In the genomic region with DNA sequence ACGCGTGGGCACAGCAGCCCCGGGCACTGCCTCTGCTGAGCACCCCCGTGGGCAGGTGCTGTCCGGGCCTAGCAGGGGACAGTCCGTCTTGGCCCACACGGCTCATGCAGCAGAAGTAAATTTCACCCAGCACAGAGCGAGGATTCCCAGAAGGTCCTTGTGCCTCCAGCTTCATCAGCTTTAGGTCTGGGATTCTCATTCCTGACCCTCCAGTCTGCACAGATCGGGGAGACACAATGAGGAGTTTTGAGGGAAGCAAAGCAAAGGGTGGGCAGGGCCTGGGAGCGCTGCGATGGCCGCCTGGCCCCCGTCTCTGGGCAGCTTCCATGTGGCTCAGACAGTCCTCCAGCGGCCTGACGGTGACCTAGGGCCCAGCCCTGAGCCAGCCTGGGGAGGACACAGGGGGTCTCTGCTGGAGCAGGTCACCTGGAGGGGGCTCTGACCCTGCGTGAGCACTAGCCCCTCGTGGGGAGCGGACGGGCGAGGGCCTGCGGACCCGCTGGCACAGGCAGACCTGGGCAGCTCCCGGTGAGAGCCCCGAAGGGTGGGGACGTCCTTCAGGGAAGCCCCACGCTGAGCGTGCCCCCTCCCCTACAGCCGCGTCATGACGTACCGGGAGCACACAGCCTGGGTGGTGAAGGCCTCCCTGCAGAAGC, we compare ENCODE assay signal across 22 cellular contexts. TPM values are rescaled to one million over a fixed set of nuclear protein-coding genes. Genes with fewer than 3 reads are reported as not detected.
DNase-seq lines count a peak whose midpoint lies in the region; ATAC-seq, FAIRE-seq and TF ChIP-seq lines count a peak whose summit lies in the region.
"Had no signal": no experiment of that assay in that cellular context is flagged by ENCODE, and none has a peak within 500 bp of the region (broad histone marks: within the 10 kb centered on the region; RNA-seq: fewer than 3 reads in every experiment).

No MANE protein-coding gene starts in this region.

- H3K4me3 Mint-ChIP-seq in brain, result no peak overlapping the region
- no peak overlapping the region for H3K4me3 Mint-ChIP-seq in stimulated activated naive B cell treated with anti-CD40 and anti-IgM and Interleukin-4, amounts not matched to agents 10 μg/mL and 1 μg/mL and 100 μg/mL, for 72 hours
- H3K4me3 Mint-ChIP-seq: neural progenitor cell, WTC11 had no signal

- H2AFZ ChIP-seq in HepG2 (ENCODE audit: low read length), result no peak overlapping the region
- H2AFZ ChIP-seq: neural progenitor cell had no signal

- H3K27ac Mint-ChIP-seq in brain, result peak overlapping the region in 4 of 5 experiments; percentile 41 to 89 (median 80)
- H3K27ac Mint-ChIP-seq in stimulated activated naive B cell treated with anti-CD40 and anti-IgM and Interleukin-4, amounts not matched to agents 10 μg/mL and 1 μg/mL and 100 μg/mL, for 72 hours, result no peak overlapping the region
- H3K27ac Mint-ChIP-seq: WTC11 had no signal

- in situ Hi-C loops in HepG2 (cut with HindIII; ENCODE audit: extremely low pct_ligation_motif_present, low pct_unique_long_range_greater_than_20kb), result no loop called here

- H3K27me3 ChIP-seq in GM06990 (replicated peaks; ENCODE audit: control insufficient read depth, insufficient read depth, low read length) (no peaks in the 10 kb centered on the region), HepG2 (ENCODE audit: control insufficient read depth in 1 of 2, insufficient read depth in 2 of 2, low read length in 2 of 2) (no peaks in the 10 kb centered on the region), psoas muscle (ENCODE audit: insufficient read depth in 3 of 3, low read length in 2 of 3) (no peaks in the 10 kb centered on the region)
- H3K27me3 ChIP-seq: cardiac muscle cell, dorsolateral prefrontal cortex, foreskin keratinocyte, neural progenitor cell, SJCRH30 had no signal

- no peaks in the 10 kb centered on the region for H3K27me3 Mint-ChIP-seq in brain
- H3K27me3 Mint-ChIP-seq in stimulated activated naive B cell treated with anti-CD40 and anti-IgM and Interleukin-4, amounts not matched to agents 10 μg/mL and 1 μg/mL and 100 μg/mL, for 72 hours, result no peaks in the 10 kb centered on the region

- no peaks in the 10 kb centered on the region for H3K79me2 ChIP-seq in HepG2 (ENCODE audit: insufficient read depth, low read length)

- ATAC-seq in HepG2, result no peak
- ATAC-seq in psoas muscle, result no peak
- ATAC-seq in stimulated activated naive B cell treated with anti-CD40 and anti-IgM and Interleukin-4, amounts not matched to agents 10 μg/mL and 1 μg/mL and 100 μg/mL, for 72 hours (replicated peaks), result no peak
- ATAC-seq: foreskin keratinocyte, WTC11 had no signal

- no peaks in the 10 kb centered on the region for H4K20me1 ChIP-seq in HepG2 (ENCODE audit: insufficient read depth, low read length)

- intact Hi-C loops in HepG2 (cut with micrococcal nuclease; ENCODE audit: unreplicated experiment), result no loop called here
- intact Hi-C loops in psoas muscle (cut with DNase I), result no loop called here

- no peak overlapping the region for H3K4me2 ChIP-seq in HepG2 (ENCODE audit: low read depth, low read length)
- H3K4me2 ChIP-seq: neural progenitor cell had no signal

- no peak overlapping the region for H3K9ac ChIP-seq in HepG2 (ENCODE audit: insufficient read depth, low read depth, low read length)
- H3K9ac ChIP-seq: neural progenitor cell had no signal

- no peak overlapping the region for H3K27ac ChIP-seq in HepG2 (ENCODE audit: extremely low read length, insufficient read depth, low read length)
- H3K27ac ChIP-seq in psoas muscle, result peak overlapping the region; percentile 81
- H3K27ac ChIP-seq: cardiac muscle cell, foreskin keratinocyte, neural progenitor cell had no signal

- POLR2A ChIA-PET in HepG2 (lab: Yijun Ruan, JAX), result no interaction called here

- H3K4me1 ChIP-seq in HepG2 (ENCODE audit: insufficient read depth, low read length) (no peaks in the 10 kb centered on the region), psoas muscle (peaks cover 41% of the 10 kb centered on the region)
- H3K4me1 ChIP-seq: foreskin keratinocyte had no signal

- TF ChIP-seq CTCF in GM06990 (IDR thresholded peaks at IDR 0.05; ENCODE audit: insufficient read depth, low read length, poor library complexity, severe bottlenecking) (no peak), brain (conservative IDR thresholded peaks at IDR 0.05) (no peak), HepG2 (CRISPR knock-in tag; IDR thresholded peaks at IDR 0.05) (no peak), psoas muscle (IDR thresholded peaks at IDR 0.05) (no peak)

- TF ChIP-seq RAD21 in HepG2 (CRISPR knock-in tag; IDR thresholded peaks at IDR 0.05), result no peak

- TF ChIP-seq POLR2A in HepG2 (IDR thresholded peaks at IDR 0.05; ENCODE audit: insufficient read depth in 1 of 2, low read depth in 2 of 2, low read length in 2 of 2), result no peak

- H3K9me3 ChIP-seq in HepG2 (ENCODE audit: low read length), result no peaks in the 10 kb centered on the region
- H3K9me3 ChIP-seq in psoas muscle, result no peaks in the 10 kb centered on the region
- H3K9me3 ChIP-seq: SJCRH30 had no signal

- H3K36me3 Mint-ChIP-seq in brain, result peaks cover 17% of the 10 kb centered on the region
- peaks cover 23 to 35% of the 10 kb centered on the region in 2 donors for H3K36me3 Mint-ChIP-seq in stimulated activated naive B cell treated with anti-CD40 and anti-IgM and Interleukin-4, amounts not matched to agents 10 μg/mL and 1 μg/mL and 100 μg/mL, for 72 hours
- H3K36me3 Mint-ChIP-seq: WTC11 had no signal

- H3K4me1 Mint-ChIP-seq in brain, result peaks cover 39% of the 10 kb centered on the region
- peaks cover 4 to 11% of the 10 kb centered on the region in 2 donors for H3K4me1 Mint-ChIP-seq in stimulated activated naive B cell treated with anti-CD40 and anti-IgM and Interleukin-4, amounts not matched to agents 10 μg/mL and 1 μg/mL and 100 μg/mL, for 72 hours
- H3K4me1 Mint-ChIP-seq: WTC11 had no signal

- CTCF ChIA-PET in HepG2 (lab: Yijun Ruan, JAX; ENCODE audit: low intra/inter-chr PET ratio, low total read pairs), result no interaction called here

- peaks cover 0 to 3% (median 0%) of the 10 kb centered on the region in 5 experiments for H3K9me3 Mint-ChIP-seq in brain
- no peaks in the 10 kb centered on the region for H3K9me3 Mint-ChIP-seq in stimulated activated naive B cell treated with anti-CD40 and anti-IgM and Interleukin-4, amounts not matched to agents 10 μg/mL and 1 μg/mL and 100 μg/mL, for 72 hours
- H3K9me3 Mint-ChIP-seq: neural progenitor cell, WTC11 had no signal

- TF ChIP-seq EP300 in HepG2 (IDR thresholded peaks at IDR 0.05; ENCODE audit: low read depth in 2 of 2, low read length in 2 of 2) (no peak), HepG2 (CRISPR knock-in tag; IDR thresholded peaks at IDR 0.05; ENCODE audit: borderline replicate concordance) (no peak)

- WGBS in HepG2 (ENCODE audit: low lambda C conversion rate), result 91% methylated on average over 7 of the region's 31 CpGs
- WGBS in psoas muscle, 3 donors, result 56 to 72% (median 57%) methylated on average over 31 of the region's 31 CpGs

- H3K4me3 ChIP-seq in GM06990 (replicated peaks; ENCODE audit: low read depth, low read length) (no peak overlapping the region), HepG2 (replicated peaks in 1 of 3; ENCODE audit: insufficient read depth in 1 of 3, low read depth in 2 of 3, low read length in 3 of 3) (no peak overlapping the region), psoas muscle (no peak overlapping the region)
- H3K4me3 ChIP-seq: cardiac muscle cell, dorsolateral prefrontal cortex, neural progenitor cell, SJCRH30 had no signal

- DNase-seq in GM06990 (ENCODE audit: extremely low read depth, insufficient read length) (peak; percentile 6), HepG2 (ENCODE audit: low spot score) (no peak), psoas muscle (peak in 1 of 2 donors; percentile 54), NCI-H226 (no peak), HPDE6-E6E7 (ENCODE audit: extremely low spot score) (no peak), midbrain (lab: John Stamatoyannopoulos, UW) (no peak)
- no peak for DNase-seq in stimulated activated naive B cell treated with anti-CD40 and anti-IgM and Interleukin-4, amounts not matched to agents 10 μg/mL and 1 μg/mL and 100 μg/mL, for 72 hours
- DNase-seq: activated CD4-positive, alpha-beta T cell treated with anti-CD3 and anti-CD28 coated beads, Interleukin-2, amount 50 U/mL, for 48 hours; amniotic stem cell; C1 segment of cervical spinal cord; dorsolateral prefrontal cortex; foreskin keratinocyte; kidney glomerular epithelial cell; mesendoderm; NCI-H82; OCI-M1; stimulated activated CD8-positive, alpha-beta memory T cell treated with anti-CD3 and anti-CD28 coated beads, Interleukin-4, amount 100 ng/mL, for 48 hours had no signal

- H3K36me3 ChIP-seq in GM06990 (ENCODE audit: control insufficient read depth, insufficient read depth, low read length) (peaks cover 6% of the 10 kb centered on the region), HepG2 (replicated peaks in 1 of 2; ENCODE audit: control insufficient read depth in 1 of 2, insufficient read depth in 2 of 2, low read length in 2 of 2) (peaks cover 9% of the 10 kb centered on the region in 2 experiments; a peak in 3 of 5 replicates), psoas muscle (ENCODE audit: insufficient read depth in 1 of 2, low read depth in 1 of 2) (peaks cover 0 to 26% of the 10 kb centered on the region in 2 donors)
- H3K36me3 ChIP-seq: cardiac muscle cell, neural progenitor cell, SJCRH30 had no signal

- BruUV-seq in HepG2 (replicated peaks; lab: Mats Ljungman, UMichigan), result no TSS peak

- no peak for FAIRE-seq in HepG2 (lab: Jason Lieb, UNC)

RNA-seq across cellular contexts. Expression of a gene that starts 30.7 kb away (rescaled TPM):
- polyA plus RNA-seq in brain (ENCODE audit: insufficient read depth, low read depth, low replicate concordance), result 35.2 TPM
- 24.2 and 24.6 TPM in 2 replicates for total RNA-seq in HepG2 (2016; rRNA removed; fragmentation: Illumina TruSeq; extraction: Trizol)
- total RNA-seq in HepG2 (2016; cell fraction: cytosol; rRNA removed; fragmentation: Illumina TruSeq; extraction: Trizol; ENCODE audit: low read depth), result 5.9 and 6.6 TPM in 2 replicates
- total RNA-seq in HepG2 (2016; cell fraction: insoluble cytoplasmic fraction; rRNA removed; fragmentation: Illumina TruSeq; extraction: Trizol), result 24.5 and 25.5 TPM in 2 replicates
- 14.7 and 15.5 TPM in 2 replicates for total RNA-seq in HepG2 (2016; cell fraction: membrane; rRNA removed; fragmentation: Illumina TruSeq; extraction: Trizol)
- 12.8 and 13.9 TPM in 2 replicates for total RNA-seq in HepG2 (2016; cell fraction: nucleus; rRNA removed; fragmentation: Illumina TruSeq; extraction: Trizol)
- polyA plus RNA-seq in HepG2 (2011; rRNA removed), result 11.1 and 17.7 TPM in 2 replicates
- 14.2 and 21.6 TPM in 2 replicates for polyA plus RNA-seq in HepG2 (2011; cell fraction: cytosol; rRNA removed)
- polyA plus RNA-seq in HepG2 (2011; cell fraction: nucleus; rRNA removed), result 31.7 and 32.3 TPM in 2 replicates
- 10.1 and 14.6 TPM in 2 replicates for polyA plus RNA-seq in HepG2 (2012)
- polyA plus RNA-seq in HepG2 (2016; cell fraction: cytosol; fragmentation: Illumina TruSeq; extraction: Trizol; ENCODE audit: low read depth), result 8.4 and 9.7 TPM in 2 replicates
- polyA plus RNA-seq in HepG2 (2016; cell fraction: insoluble cytoplasmic fraction; fragmentation: Illumina TruSeq; extraction: Trizol; ENCODE audit: low read depth), result 42.4 and 45.1 TPM in 2 replicates
- 14.8 and 17.6 TPM in 2 replicates for polyA plus RNA-seq in HepG2 (2016; cell fraction: membrane; fragmentation: Illumina TruSeq; extraction: Trizol; ENCODE audit: low read depth)
- polyA plus RNA-seq in HepG2 (2016; cell fraction: nucleus; fragmentation: Illumina TruSeq; extraction: Trizol; ENCODE audit: insufficient read depth, low read depth), result 34.7 and 37.8 TPM in 2 replicates
- polyA minus RNA-seq in HepG2 (2011; rRNA and poly(A)+ RNA removed; ENCODE audit: low replicate concordance), result 6.7 and 18.8 TPM in 2 replicates
- polyA minus RNA-seq in HepG2 (2011; cell fraction: cytosol; rRNA and poly(A)+ RNA removed), result 8.2 and 11.1 TPM in 2 replicates
- polyA minus RNA-seq in HepG2 (2011; cell fraction: nucleus; rRNA and poly(A)+ RNA removed), result 20.0 and 22.4 TPM in 2 replicates
- total RNA-seq in psoas muscle, result 10 to 100 TPM; 32.0 to 36.9 (median 33.6) TPM
- polyA plus RNA-seq in psoas muscle, result 10 to 100 TPM; 38.3 to 53.2 (median 45.6) TPM
